Comparison of ENCODE assay signal across 11 cellular contexts in genomic region chr1:217078010-217078704, GRCh38.
DNase-seq lines count a peak whose midpoint lies in the region; ATAC-seq, FAIRE-seq and TF ChIP-seq lines count a peak whose summit lies in the region.
"Had no signal": no experiment of that assay in that cellular context is flagged by ENCODE, and none has a peak within 500 bp of the region (broad histone marks: within the 10 kb centered on the region; RNA-seq: fewer than 3 reads in every experiment).

No MANE protein-coding gene starts in this region.

- CTCF ChIA-PET in IMR-90 (lab: Yijun Ruan, JAX), result no interaction called here

- H2BK15ac ChIP-seq in IMR-90 (ENCODE audit: low read depth, low read length), result no peak overlapping the region

- H4K8ac ChIP-seq in IMR-90 (ENCODE audit: low read depth in 2 of 2, low read length in 2 of 2), result no peak overlapping the region

- no peak overlapping the region for H2AFZ ChIP-seq in IMR-90 (replicated peaks; ENCODE audit: low read length, poor library complexity)

- DNase-seq in IMR-90 (peak; percentile 20), left ventricle myocardium superior (no peak), renal cortical epithelial cell (ENCODE audit: low read depth) (peak; percentile 94), HAP-1 (ENCODE audit: low spot score in 2 of 2) (no peak), GM12892 (ENCODE audit: insufficient read length) (no peak)
- DNase-seq: NCI-H1694 treated with DMSO at 0.1 percent for 48 hours, T-cell had no signal

- no peaks in the 10 kb centered on the region; a peak in 1 of 4 replicates for H3K79me1 ChIP-seq in IMR-90 (ENCODE audit: low read depth in 1 of 2, low read length in 2 of 2)

- no peak overlapping the region; the same call in 1 of the 2 replicates for H3K14ac ChIP-seq in IMR-90 (replicated peaks; ENCODE audit: low read depth, low read length)

- no TSS peak for BruUV-seq in IMR-90 (replicated peaks; lab: Mats Ljungman, UMichigan)

- no peaks in the 10 kb centered on the region for H4K20me1 ChIP-seq in IMR-90 (ENCODE audit: insufficient read depth, low read length)

- peak; percentile 65; the same call in 1 of the 2 replicates for ATAC-seq in IMR-90 (ENCODE audit: low read depth)
- peak; percentile 72 for ATAC-seq in left ventricle myocardium superior
- ATAC-seq in HG03439 (IDR thresholded peaks at IDR 0.05; ENCODE audit: unreplicated experiment), result no peak
- no peak for ATAC-seq in GM19351 (IDR thresholded peaks at IDR 0.05; ENCODE audit: unreplicated experiment)
- ATAC-seq: T-cell had no signal

- no peak overlapping the region for H2BK120ac ChIP-seq in IMR-90 (ENCODE audit: low read depth, low read length)

- WGBS in IMR-90 (ENCODE audit: extremely low coverage in 2 of 2, insufficient read length in 1 of 2), 2 experiments, result no CpG with 5 or more reads among the region's 8 CpGs

- H3K36me3 ChIP-seq in IMR-90 (ENCODE audit: control insufficient read depth, insufficient read depth, low read length), result no peaks in the 10 kb centered on the region
- H3K36me3 ChIP-seq in HAP-1 (replicated peaks), result no peaks in the 10 kb centered on the region

- H2BK5ac ChIP-seq in IMR-90 (ENCODE audit: low read depth, low read length, poor library complexity, severe bottlenecking), result no peak overlapping the region

- H3K27me3 ChIP-seq in IMR-90 (ENCODE audit: control insufficient read depth, insufficient read depth, low read length) (no peaks in the 10 kb centered on the region), HAP-1 (ENCODE audit: low read depth) (no peaks in the 10 kb centered on the region)

- no peak for TF ChIP-seq RAD21 in IMR-90 (IDR thresholded peaks at IDR 0.05; ENCODE audit: low read length)

- no peak overlapping the region for H3K9ac ChIP-seq in IMR-90 (ENCODE audit: low read depth, low read length)

- H4K5ac ChIP-seq in IMR-90 (ENCODE audit: low read depth, low read length), result no peak overlapping the region

- H3K4me2 ChIP-seq in IMR-90 (ENCODE audit: low read depth, low read length), result peak overlapping the region; percentile 39; the same call in 1 of the 2 replicates

- no peak overlapping the region for H3K27ac ChIP-seq in IMR-90 (ENCODE audit: insufficient read depth, low read length)
- peak overlapping the region; percentile 58 for H3K27ac ChIP-seq in VCaP

- H3K9me3 ChIP-seq in IMR-90 (ENCODE audit: control insufficient read depth, insufficient read depth, low read length) (no peaks in the 10 kb centered on the region), HAP-1 (no peaks in the 10 kb centered on the region)

- H3K4me3 ChIP-seq in IMR-90 (ENCODE audit: insufficient read depth, low read depth, low read length) (no peak overlapping the region), HAP-1 (no peak overlapping the region)

- no peak overlapping the region for H3K18ac ChIP-seq in IMR-90 (ENCODE audit: low read depth, low read length)

- dilution Hi-C loops in IMR-90 (cut with HindIII; ENCODE audit: low sequenced_read_pairs, unreplicated experiment), result no loop called here

- H2AK9ac ChIP-seq in IMR-90 (replicated peaks; ENCODE audit: low read depth, low read length, poor library complexity), result no peak overlapping the region

- peaks cover 4% of the 10 kb centered on the region; the same call in 1 of the 2 replicates for H3K4me1 ChIP-seq in IMR-90 (ENCODE audit: control insufficient read depth, insufficient read depth, low read length)
- H3K4me1 ChIP-seq in HAP-1, result peaks cover 8% of the 10 kb centered on the region

- in situ Hi-C loops in IMR-90 (cut with MboI; ENCODE audit: low sequenced_read_pairs) (no loop called here), HAP-1 (cut with MboI; ENCODE audit: low sequenced_read_pairs) (no loop called here)

- H3K23ac ChIP-seq in IMR-90 (ENCODE audit: low read depth, low read length), result peak overlapping the region; percentile 31; the same call in 1 of the 2 replicates

- no peak for TF ChIP-seq POLR2A in IMR-90 (IDR thresholded peaks at IDR 0.05; ENCODE audit: low read depth, low read length)
- no peak for TF ChIP-seq POLR2A in GM12892 (IDR thresholded peaks at IDR 0.05; ENCODE audit: low read depth, low read length)

- no peak overlapping the region for H2AK5ac ChIP-seq in IMR-90 (ENCODE audit: low read depth, low read length)

- no peak overlapping the region for H3K4ac ChIP-seq in IMR-90 (ENCODE audit: low read depth, low read length)

- intact Hi-C loops in IMR-90 (cut with micrococcal nuclease) (no loop called here), left ventricle myocardium superior (cut with micrococcal nuclease) (no loop called here)

- TF ChIP-seq CTCF in IMR-90 (conservative IDR thresholded peaks at IDR 0.05; ENCODE audit: low read depth, low read length), result no peak
- TF ChIP-seq CTCF in VCaP (conservative IDR thresholded peaks at IDR 0.05), result no peak

- no peaks in the 10 kb centered on the region for H3K9me1 ChIP-seq in IMR-90 (ENCODE audit: insufficient read depth, low read length)

- H4K91ac ChIP-seq in IMR-90 (ENCODE audit: insufficient read depth, low read depth, low read length), result no peak overlapping the region

- no peak overlapping the region for H2BK20ac ChIP-seq in IMR-90 (ENCODE audit: low read depth, low read length)

- H3K56ac ChIP-seq in IMR-90 (ENCODE audit: extremely low read depth, insufficient read depth, low read length), result no peak overlapping the region

- FAIRE-seq in GM12892 (lab: Jason Lieb, UNC), result no peak
- FAIRE-seq: GM18507 had no signal

- POLR2A ChIA-PET in IMR-90 (lab: Charles Lee; ENCODE audit: unreplicated experiment), result no interaction called here

TF ChIP-seq in IMR-90, 13 proteins besides CTCF, POLR2A, EP300 and RAD21:
- TF ChIP-seq RFX5 (IDR thresholded peaks at IDR 0.05; ENCODE audit: low read depth, low read length), result no peak
- TF ChIP-seq MAFK (IDR thresholded peaks at IDR 0.05; ENCODE audit: low read depth, low read length), result no peak
- TF ChIP-seq MAZ (IDR thresholded peaks at IDR 0.05; ENCODE audit: borderline replicate concordance, low read depth, low read length), result no peak
- TF ChIP-seq MXI1 (IDR thresholded peaks at IDR 0.05; ENCODE audit: borderline replicate concordance, low read depth, low read length), result no peak
- no peak for TF ChIP-seq NFE2L2 (IDR thresholded peaks at IDR 0.05; ENCODE audit: low read depth, low read length)
- no peak for TF ChIP-seq ELK1 (IDR thresholded peaks at IDR 0.05; ENCODE audit: borderline replicate concordance, low read depth, low read length)
- no peak for TF ChIP-seq RCOR1 (IDR thresholded peaks at IDR 0.05; ENCODE audit: insufficient replicate concordance, low read length)
- TF ChIP-seq BHLHE40 (IDR thresholded peaks at IDR 0.05; ENCODE audit: low read depth, low read length), result no peak
- TF ChIP-seq SMC3 (IDR thresholded peaks at IDR 0.05; ENCODE audit: low read depth, low read length), result no peak
- no peak for TF ChIP-seq FOS (IDR thresholded peaks at IDR 0.05; ENCODE audit: low read depth, low read length)
- no peak for TF ChIP-seq CEBPB (IDR thresholded peaks at IDR 0.05; ENCODE audit: low read depth, low read length)
- no peak for TF ChIP-seq USF2 (IDR thresholded peaks at IDR 0.05; ENCODE audit: low read depth, low read length)
- no peak for TF ChIP-seq CHD1 (IDR thresholded peaks at IDR 0.05; ENCODE audit: low read depth, low read length)
TF ChIP-seq in IMR-90: peak in this region for 0.

Comparison
In these comparisons a context has a peak if more than half of its experiments do, and no peak if none do; other contexts are left out.
1. ATAC-seq: peak in IMR-90 (single experiment) and left ventricle myocardium superior (single experiment); none in HG03439 (single experiment) and GM19351 (single experiment).
2. DNase-seq: peak in IMR-90 (single experiment) and renal cortical epithelial cell (single experiment); none in left ventricle myocardium superior (single experiment), HAP-1 (0 of 2) and GM12892 (single experiment).